8 cellular contexts compared by ENCODE assay signal in the genomic region with DNA sequence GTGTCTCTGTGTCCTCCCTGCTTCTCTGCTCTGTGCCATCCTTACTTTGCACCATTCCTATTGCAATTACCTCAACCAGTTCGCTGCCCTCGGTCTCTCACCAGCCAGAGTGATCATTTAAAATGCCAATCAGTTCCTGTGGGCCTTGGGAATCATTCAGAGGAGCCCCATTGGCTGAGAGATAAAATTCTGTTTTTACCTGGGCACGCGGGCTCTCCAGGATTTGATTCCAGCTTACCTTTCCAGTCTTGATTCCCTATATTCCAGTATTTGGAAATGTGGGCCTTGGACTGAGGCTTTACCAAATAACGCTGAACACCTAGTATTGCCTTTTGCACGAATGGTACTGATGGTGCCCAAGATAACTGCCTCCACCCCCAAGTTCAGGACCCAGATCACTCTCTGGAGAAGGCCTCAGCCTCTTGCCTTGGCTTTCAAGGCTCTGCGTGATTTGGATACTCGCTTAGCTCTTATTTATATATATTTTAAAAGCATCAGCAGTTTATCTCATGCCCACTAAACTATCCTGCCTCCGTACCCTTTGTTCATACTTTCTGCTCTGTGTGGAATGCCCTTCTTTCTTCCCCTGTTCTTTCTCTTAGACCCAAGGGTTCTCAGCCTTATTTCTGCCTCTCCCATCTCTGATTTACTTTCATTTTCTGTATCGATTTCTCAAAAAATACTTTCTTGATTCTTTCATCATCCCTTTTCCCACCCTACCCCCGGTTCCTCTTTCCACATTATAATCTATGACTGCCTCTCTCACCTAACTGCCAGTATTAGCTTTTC. TPM values are rescaled to one million over a fixed set of nuclear protein-coding genes. Genes with fewer than 3 reads are reported as not detected.
DNase-seq lines count a peak whose midpoint lies in the region; ATAC-seq and TF ChIP-seq lines count a peak whose summit lies in the region.

No MANE protein-coding gene starts in this region.

- no peak for DNase-seq in left ventricle myocardium inferior
- DNase-seq in left ventricle myocardium superior, result no peak
- DNase-seq in naive thymus-derived CD4-positive, alpha-beta T cell, result peak in 4 of 9 donors; percentile 5 to 11 (median 6)
- no peak for DNase-seq in NCI-H1048 (lab: John Stamatoyannopoulos, UW)
- DNase-seq in NCI-H1092 treated with DMSO at 0.1 percent for 48 hours (lab: John Stamatoyannopoulos, UW), result no peak

- H3K4me1 ChIP-seq in left ventricle myocardium inferior, result peaks cover 45% of the 10 kb centered on the region
- H3K4me1 ChIP-seq in ectodermal cell (ENCODE audit: control insufficient read depth, insufficient read depth, low read length), result peaks cover 12% of the 10 kb centered on the region
- H3K4me1 ChIP-seq in naive thymus-derived CD4-positive, alpha-beta T cell (ENCODE audit: control insufficient read depth in 2 of 2, insufficient read depth in 2 of 2, low read length in 2 of 2), result peaks cover 19 to 23% of the 10 kb centered on the region in 2 donors

- CTCF ChIA-PET in naive thymus-derived CD4-positive, alpha-beta T cell (lab: Charles Lee), result interaction anchor here (0.6 to 1.1 kb wide), 2 partner anchors 62 to 288 kb away, joined by 3 read pairs; no protein-coding TSS in a partner anchor

- peaks cover 0 to 11% (median 0%) of the 10 kb centered on the region in 11 donors for H3K9me3 Mint-ChIP-seq in naive thymus-derived CD4-positive, alpha-beta T cell

- peaks cover 0 to 22% (median 19%) of the 10 kb centered on the region in 5 donors for H3K36me3 Mint-ChIP-seq in naive thymus-derived CD4-positive, alpha-beta T cell

- H3K4me3 ChIP-seq in left ventricle myocardium inferior (peak overlapping the region; percentile 80), ectodermal cell (ENCODE audit: insufficient read depth, low read depth, low read length) (peak overlapping the region; percentile 83)
- H3K4me3 ChIP-seq in naive thymus-derived CD4-positive, alpha-beta T cell (ENCODE audit: low read length), result peak overlapping the region; percentile 89

- peaks cover 0 to 4% (median 0%) of the 10 kb centered on the region in 5 donors for H3K27me3 Mint-ChIP-seq in naive thymus-derived CD4-positive, alpha-beta T cell

- peak overlapping the region; percentile 86 to 99 (median 92) for H3K4me3 Mint-ChIP-seq in naive thymus-derived CD4-positive, alpha-beta T cell

- intact Hi-C loops in left ventricle myocardium inferior (cut with micrococcal nuclease) (no loop called here), left ventricle myocardium superior (cut with micrococcal nuclease) (no loop called here)
- intact Hi-C loops in naive thymus-derived CD4-positive, alpha-beta T cell (cut with micrococcal nuclease), result loop anchor here (1.0 to 2.0 kb wide), 8 partner anchors 8 to 392 kb away; a partner anchor contains a TSS

- peak overlapping the region; percentile 91 to 100 (median 99) for H3K27ac Mint-ChIP-seq in naive thymus-derived CD4-positive, alpha-beta T cell

- H3K36me3 ChIP-seq in left ventricle myocardium inferior (peaks cover 39% of the 10 kb centered on the region), ectodermal cell (ENCODE audit: control insufficient read depth, insufficient read depth, low read length) (peaks cover 15% of the 10 kb centered on the region)
- peaks cover 12 to 34% (median 20%) of the 10 kb centered on the region in 3 experiments for H3K36me3 ChIP-seq in naive thymus-derived CD4-positive, alpha-beta T cell (ENCODE audit: control insufficient read depth in 2 of 3, insufficient read depth in 3 of 3, low read length in 3 of 3)

- POLR2A ChIA-PET in naive thymus-derived CD4-positive, alpha-beta T cell (lab: Charles Lee), result interaction anchor here (0.7 to 2.4 kb wide), 13 partner anchors 8 to 332 kb away, joined by 3 to 43 read pairs (median 3); a partner anchor contains a TSS

- no peak for ATAC-seq in left ventricle myocardium superior
- peak; percentile 20 for ATAC-seq in SK-N-SH treated with all-trans-retinoic acid at 6 μM for 48 hours
- no peak for ATAC-seq in naive thymus-derived CD4-positive, alpha-beta T cell
- no peak for ATAC-seq in HG03432 (IDR thresholded peaks at IDR 0.05; ENCODE audit: unreplicated experiment)

- H3K27ac ChIP-seq in left ventricle myocardium inferior (replicated peaks) (peak overlapping the region; percentile 95), ectodermal cell (ENCODE audit: insufficient read depth, low read depth, low read length, poor library complexity, severe bottlenecking) (peak overlapping the region; percentile 86)
- H3K27ac ChIP-seq in naive thymus-derived CD4-positive, alpha-beta T cell (ENCODE audit: low read depth, low read length), result peak overlapping the region; percentile 99

- no peak for TF ChIP-seq CTCF in left ventricle myocardium inferior (IDR thresholded peaks at IDR 0.05; ENCODE audit: borderline replicate concordance)

- H3K4me1 Mint-ChIP-seq in naive thymus-derived CD4-positive, alpha-beta T cell, result peaks cover 18 to 51% (median 35%) of the 10 kb centered on the region in 7 donors

- H3K27me3 ChIP-seq in left ventricle myocardium inferior (ENCODE audit: low read depth) (no peaks in the 10 kb centered on the region), ectodermal cell (ENCODE audit: control insufficient read depth, insufficient read depth, low read length, poor library complexity, severe bottlenecking) (no peaks in the 10 kb centered on the region)
- H3K27me3 ChIP-seq in naive thymus-derived CD4-positive, alpha-beta T cell (ENCODE audit: control insufficient read depth in 2 of 2, insufficient read depth in 2 of 2, low read length in 2 of 2), result no peaks in the 10 kb centered on the region

- 30 to 32% methylated on average over 11 of the region's 11 CpGs for WGBS in ectodermal cell, 2 experiments

- H3K9me3 ChIP-seq in left ventricle myocardium inferior (replicated peaks) (no peaks in the 10 kb centered on the region), ectodermal cell (ENCODE audit: control insufficient read depth, low read length) (no peaks in the 10 kb centered on the region)
- no peaks in the 10 kb centered on the region for H3K9me3 ChIP-seq in naive thymus-derived CD4-positive, alpha-beta T cell (ENCODE audit: control insufficient read depth in 2 of 3, low read length in 3 of 3)

TF ChIP-seq in SK-N-SH treated with all-trans-retinoic acid at 6 μM for 48 hours, 23 proteins besides CTCF, POLR2A, EP300 and RAD21:
- TF ChIP-seq CSDC2 (CRISPR knock-in tag; IDR thresholded peaks at IDR 0.05) (no peak), ZC3H10 (CRISPR knock-in tag; IDR thresholded peaks at IDR 0.05) (no peak), RARB (CRISPR knock-in tag; IDR thresholded peaks at IDR 0.05) (no peak), ESRRG (CRISPR knock-in tag; IDR thresholded peaks at IDR 0.05) (no peak), ARNTL (CRISPR knock-in tag; IDR thresholded peaks at IDR 0.05; ENCODE audit: borderline replicate concordance, low read depth) (no peak), ZNF70 (CRISPR knock-in tag; IDR thresholded peaks at IDR 0.05) (no peak), BACH2 (CRISPR knock-in tag; IDR thresholded peaks at IDR 0.05; ENCODE audit: borderline replicate concordance) (no peak), SNAI2 (CRISPR knock-in tag; IDR thresholded peaks at IDR 0.05) (no peak), PPARA (CRISPR knock-in tag; IDR thresholded peaks at IDR 0.05; ENCODE audit: borderline replicate concordance) (no peak), ZNF565 (CRISPR knock-in tag; conservative IDR thresholded peaks at IDR 0.05; ENCODE audit: low read depth) (no peak), GLIS3 (CRISPR knock-in tag; IDR thresholded peaks at IDR 0.05) (no peak), TCF4 (CRISPR knock-in tag; IDR thresholded peaks at IDR 0.05; ENCODE audit: borderline replicate concordance) (no peak)
- TF ChIP-seq, protein P1, sequence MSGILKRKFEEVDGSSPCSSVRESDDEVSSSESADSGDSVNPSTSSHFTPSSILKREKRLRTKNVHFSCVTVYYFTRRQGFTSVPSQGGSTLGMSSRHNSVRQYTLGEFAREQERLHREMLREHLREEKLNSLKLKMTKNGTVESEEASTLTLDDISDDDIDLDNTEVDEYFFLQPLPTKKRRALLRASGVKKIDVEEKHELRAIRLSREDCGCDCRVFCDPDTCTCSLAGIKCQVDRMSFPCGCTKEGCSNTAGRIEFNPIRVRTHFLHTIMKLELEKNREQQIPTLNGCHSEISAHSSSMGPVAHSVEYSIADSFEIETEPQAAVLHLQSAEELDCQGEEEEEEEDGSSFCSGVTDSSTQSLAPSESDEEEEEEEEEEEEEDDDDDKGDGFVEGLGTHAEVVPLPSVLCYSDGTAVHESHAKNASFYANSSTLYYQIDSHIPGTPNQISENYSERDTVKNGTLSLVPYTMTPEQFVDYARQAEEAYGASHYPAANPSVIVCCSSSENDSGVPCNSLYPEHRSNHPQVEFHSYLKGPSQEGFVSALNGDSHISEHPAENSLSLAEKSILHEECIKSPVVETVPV (CRISPR knock-in tag; IDR thresholded peaks at IDR 0.05), result no peak

RNA-seq across cellular contexts. Expression of a gene that starts 0.9 kb away (rescaled TPM):
- total RNA-seq in left ventricle myocardium inferior (109 TPM), left ventricle myocardium superior (116 TPM)
- polyA plus RNA-seq in ectodermal cell (2013, experiment 1 of 4), result 382 TPM
- polyA plus RNA-seq in ectodermal cell (2013, experiment 2 of 4), result 386 TPM
- polyA plus RNA-seq in ectodermal cell (2013, experiment 3 of 4), result 286 TPM
- 307 TPM for polyA plus RNA-seq in ectodermal cell (2013, experiment 4 of 4)
- 100 to 1,000 TPM in 1 of 5 experiments, 10 to 100 TPM in 4; 69.6 to 284 (median 79.9) TPM for total RNA-seq in naive thymus-derived CD4-positive, alpha-beta T cell
- polyA plus RNA-seq in naive thymus-derived CD4-positive, alpha-beta T cell, result 100 to 1,000 TPM; 197 to 219 TPM

RNA-seq across cellular contexts. Expression of a gene that starts 24.2 kb away (rescaled TPM):
- total RNA-seq in left ventricle myocardium inferior, result 2.2 TPM
- 4.4 TPM for total RNA-seq in left ventricle myocardium superior
- polyA plus RNA-seq in ectodermal cell (2013, experiment 1 of 4), result 24.1 TPM
- polyA plus RNA-seq in ectodermal cell (2013, experiment 2 of 4), result 20.9 TPM
- 15.3 TPM for polyA plus RNA-seq in ectodermal cell (2013, experiment 3 of 4)
- polyA plus RNA-seq in ectodermal cell (2013, experiment 4 of 4), result 16.5 TPM
- total RNA-seq in naive thymus-derived CD4-positive, alpha-beta T cell, result 1 to 10 TPM in 1 of 5 experiments, under 1 TPM in 3, not detected in 1; 0.10 to 3.4 (median 0.76) TPM
- under 1 TPM in 1 of 2 donors, not detected in 1; 0.12 TPM for polyA plus RNA-seq in naive thymus-derived CD4-positive, alpha-beta T cell

RNA-seq across cellular contexts. Expression of a gene that starts 33.8 kb away (rescaled TPM):
- 6.9 TPM for total RNA-seq in left ventricle myocardium inferior
- total RNA-seq in left ventricle myocardium superior, result 6.3 TPM
- 3.0 TPM for polyA plus RNA-seq in ectodermal cell (2013, experiment 1 of 4)
- polyA plus RNA-seq in ectodermal cell (2013, experiment 2 of 4), result 2.0 TPM
- 2.9 TPM for polyA plus RNA-seq in ectodermal cell (2013, experiment 3 of 4)
- 2.7 TPM for polyA plus RNA-seq in ectodermal cell (2013, experiment 4 of 4)
- total RNA-seq in naive thymus-derived CD4-positive, alpha-beta T cell, result 1 to 10 TPM; 1.4 to 7.3 (median 3.1) TPM
- 10 to 100 TPM in 1 of 2 donors, 1 to 10 TPM in 1; 6.2 to 10.1 TPM for polyA plus RNA-seq in naive thymus-derived CD4-positive, alpha-beta T cell

Comparison
In these comparisons a context has a peak if more than half of its experiments do, and no peak if none do; other contexts are left out.
1. intact Hi-C loops: an anchor here in naive thymus-derived CD4-positive, alpha-beta T cell (1.0 to 2.0 kb wide); none called in left ventricle myocardium inferior and left ventricle myocardium superior.